ENCODE assay signal across 8 cellular contexts in genomic region chr12:56839489-56840442, GRCh38.
A peak's percentile ranks its signal among the peaks of the same experiment; 100 is the strongest.
DNase-seq lines count a peak whose midpoint lies in the region; ATAC-seq and TF ChIP-seq lines count a peak whose summit lies in the region.

No MANE protein-coding gene starts in this region.

- no peak overlapping the region for H2BK5ac ChIP-seq in IMR-90 (ENCODE audit: low read depth, low read length, poor library complexity, severe bottlenecking)

- H3K4me1 ChIP-seq in IMR-90 (ENCODE audit: control insufficient read depth, insufficient read depth, low read length): peaks cover 6% of the 10 kb centered on the region

- H3K4me3 Mint-ChIP-seq in osteocyte (ENCODE audit: unreplicated experiment): no peak overlapping the region

- peak; percentile 72 for ATAC-seq in IMR-90 (ENCODE audit: low read depth)
- no peak for ATAC-seq in GM18502 (IDR thresholded peaks at IDR 0.05; ENCODE audit: poor library complexity, unreplicated experiment)
- ATAC-seq in HG03196 (IDR thresholded peaks at IDR 0.05; ENCODE audit: unreplicated experiment): no peak

- H4K20me1 ChIP-seq in IMR-90 (ENCODE audit: insufficient read depth, low read length): no peaks in the 10 kb centered on the region

- POLR2A ChIA-PET in IMR-90 (lab: Charles Lee; ENCODE audit: unreplicated experiment): no interaction called here

- in situ Hi-C loops in G401 (cut with HindIII; ENCODE audit: low sequenced_read_pairs) (no loop called here), IMR-90 (cut with MboI; ENCODE audit: low sequenced_read_pairs) (no loop called here)

- H3K79me1 ChIP-seq in IMR-90 (ENCODE audit: low read depth in 1 of 2, low read length in 2 of 2): no peaks in the 10 kb centered on the region

- H4K91ac ChIP-seq in IMR-90 (ENCODE audit: insufficient read depth, low read depth, low read length): no peak overlapping the region

- H3K23ac ChIP-seq in IMR-90 (ENCODE audit: low read depth, low read length): no peak overlapping the region

- CTCF ChIA-PET in IMR-90 (lab: Yijun Ruan, JAX): interaction anchor here (0.6 to 1.5 kb wide), 6 partner anchors 9 to 149 kb away, joined by 3 to 6 read pairs (median 3); no protein-coding TSS in a partner anchor

- H3K9me3 ChIP-seq in IMR-90 (ENCODE audit: control insufficient read depth, insufficient read depth, low read length) (no peaks in the 10 kb centered on the region), WERI-Rb-1 (ENCODE audit: severe bottlenecking) (no peaks in the 10 kb centered on the region)

- peak overlapping the region; percentile 48 for H2AK9ac ChIP-seq in IMR-90 (replicated peaks; ENCODE audit: low read depth, low read length, poor library complexity)

- dilution Hi-C loops in IMR-90 (cut with HindIII; ENCODE audit: low sequenced_read_pairs, unreplicated experiment): no loop called here

- no peak overlapping the region for H3K14ac ChIP-seq in IMR-90 (replicated peaks; ENCODE audit: low read depth, low read length)

- H2BK120ac ChIP-seq in IMR-90 (ENCODE audit: low read depth, low read length): no peak overlapping the region

- peak; percentile 37 for TF ChIP-seq CTCF in IMR-90 (conservative IDR thresholded peaks at IDR 0.05; ENCODE audit: low read depth, low read length)
- TF ChIP-seq CTCF in WERI-Rb-1 (IDR thresholded peaks at IDR 0.05; ENCODE audit: low read depth, low read length): peak; percentile 89
- TF ChIP-seq CTCF in osteocyte (IDR thresholded peaks at IDR 0.05): peak; percentile 44

- no peak overlapping the region for H4K5ac ChIP-seq in IMR-90 (ENCODE audit: low read depth, low read length)

- H2AK5ac ChIP-seq in IMR-90 (ENCODE audit: low read depth, low read length): no peak overlapping the region

- H3K27me3 ChIP-seq in IMR-90 (ENCODE audit: control insufficient read depth, insufficient read depth, low read length) (peaks cover 12% of the 10 kb centered on the region), WERI-Rb-1 (ENCODE audit: insufficient read depth, low read depth, severe bottlenecking) (no peaks in the 10 kb centered on the region)

- H3K4me3 ChIP-seq in IMR-90 (ENCODE audit: insufficient read depth, low read depth, low read length) (no peak overlapping the region), WERI-Rb-1 (ENCODE audit: low read depth, low read length) (no peak overlapping the region)

- no peak overlapping the region for H3K56ac ChIP-seq in IMR-90 (ENCODE audit: extremely low read depth, insufficient read depth, low read length)

- no TSS peak for BruUV-seq in IMR-90 (replicated peaks; lab: Mats Ljungman, UMichigan)

- no peak overlapping the region for H2BK15ac ChIP-seq in IMR-90 (ENCODE audit: low read depth, low read length)

- intact Hi-C loops in IMR-90 (cut with micrococcal nuclease): loop anchor here (1.0 to 5.0 kb wide), 2 partner anchors 148 to 163 kb away; no protein-coding TSS in a partner anchor

- H4K8ac ChIP-seq in IMR-90 (ENCODE audit: low read depth in 2 of 2, low read length in 2 of 2): no peak overlapping the region

- H3K9ac ChIP-seq in IMR-90 (ENCODE audit: low read depth, low read length): no peak overlapping the region

- peak; percentile 45 for TF ChIP-seq RAD21 in IMR-90 (IDR thresholded peaks at IDR 0.05; ENCODE audit: low read length)

- H2AFZ ChIP-seq in IMR-90 (replicated peaks; ENCODE audit: low read length, poor library complexity): no peak overlapping the region

- H3K27ac Mint-ChIP-seq in osteocyte (ENCODE audit: unreplicated experiment): no peak overlapping the region

- H3K36me3 ChIP-seq in IMR-90 (ENCODE audit: control insufficient read depth, insufficient read depth, low read length): no peaks in the 10 kb centered on the region
- no peaks in the 10 kb centered on the region for H3K36me3 ChIP-seq in WERI-Rb-1

- H3K9me3 Mint-ChIP-seq in osteocyte (ENCODE audit: unreplicated experiment): no peaks in the 10 kb centered on the region

- TF ChIP-seq POLR2A in IMR-90 (IDR thresholded peaks at IDR 0.05; ENCODE audit: low read depth, low read length): no peak

- DNase-seq in G401 (ENCODE audit: low spot score) (peak; percentile 34), IMR-90 (peak; percentile 9), WERI-Rb-1 (peak; percentile 57), fibroblast of the conjunctiva (ENCODE audit: low read depth) (peak; percentile 10), osteocyte (ENCODE audit: extremely low spot score, unreplicated experiment) (no peak), epidermal melanocyte (ENCODE audit: insufficient read length, low spot score) (no peak)

- H3K4me1 Mint-ChIP-seq in osteocyte (ENCODE audit: unreplicated experiment): peaks cover 51% of the 10 kb centered on the region

- peaks cover 23% of the 10 kb centered on the region for H3K27me3 Mint-ChIP-seq in osteocyte (ENCODE audit: unreplicated experiment)

- H3K27ac ChIP-seq in IMR-90 (ENCODE audit: insufficient read depth, low read length) (no peak overlapping the region), WERI-Rb-1 (no peak overlapping the region)

- no peaks in the 10 kb centered on the region for H3K9me1 ChIP-seq in IMR-90 (ENCODE audit: insufficient read depth, low read length)

- no CpG with 5 or more reads among the region's 2 CpGs for WGBS in IMR-90 (ENCODE audit: extremely low coverage in 2 of 2, insufficient read length in 1 of 2), 2 experiments

- no peak overlapping the region for H3K18ac ChIP-seq in IMR-90 (ENCODE audit: low read depth, low read length)

- H3K36me3 Mint-ChIP-seq in osteocyte (ENCODE audit: unreplicated experiment): no peaks in the 10 kb centered on the region

- H3K4me2 ChIP-seq in IMR-90 (ENCODE audit: low read depth, low read length): no peak overlapping the region

- H3K4ac ChIP-seq in IMR-90 (ENCODE audit: low read depth, low read length): no peak overlapping the region

- no peak overlapping the region for H2BK20ac ChIP-seq in IMR-90 (ENCODE audit: low read depth, low read length)

TF ChIP-seq in IMR-90, 13 proteins besides CTCF, POLR2A, EP300 and RAD21:
- TF ChIP-seq MXI1 (IDR thresholded peaks at IDR 0.05; ENCODE audit: borderline replicate concordance, low read depth, low read length) (no peak), RFX5 (IDR thresholded peaks at IDR 0.05; ENCODE audit: low read depth, low read length) (no peak), NFE2L2 (IDR thresholded peaks at IDR 0.05; ENCODE audit: low read depth, low read length) (no peak), RCOR1 (IDR thresholded peaks at IDR 0.05; ENCODE audit: insufficient replicate concordance, low read length) (no peak), BHLHE40 (IDR thresholded peaks at IDR 0.05; ENCODE audit: low read depth, low read length) (no peak), CHD1 (IDR thresholded peaks at IDR 0.05; ENCODE audit: low read depth, low read length) (no peak)
- TF ChIP-seq, protein P1, sequence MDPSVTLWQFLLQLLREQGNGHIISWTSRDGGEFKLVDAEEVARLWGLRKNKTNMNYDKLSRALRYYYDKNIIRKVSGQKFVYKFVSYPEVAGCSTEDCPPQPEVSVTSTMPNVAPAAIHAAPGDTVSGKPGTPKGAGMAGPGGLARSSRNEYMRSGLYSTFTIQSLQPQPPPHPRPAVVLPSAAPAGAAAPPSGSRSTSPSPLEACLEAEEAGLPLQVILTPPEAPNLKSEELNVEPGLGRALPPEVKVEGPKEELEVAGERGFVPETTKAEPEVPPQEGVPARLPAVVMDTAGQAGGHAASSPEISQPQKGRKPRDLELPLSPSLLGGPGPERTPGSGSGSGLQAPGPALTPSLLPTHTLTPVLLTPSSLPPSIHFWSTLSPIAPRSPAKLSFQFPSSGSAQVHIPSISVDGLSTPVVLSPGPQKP (IDR thresholded peaks at IDR 0.05; ENCODE audit: borderline replicate concordance, low read depth, low read length): no peak
TF ChIP-seq in IMR-90: peak in this region for 0.

Comparison
In these comparisons a context has a peak if more than half of its experiments do, and no peak if none do; other contexts are left out.
1. DNase-seq: peak in G401 (single experiment), IMR-90 (single experiment), WERI-Rb-1 (single experiment) and fibroblast of the conjunctiva (single experiment); none in osteocyte (single experiment) and epidermal melanocyte (single experiment).
2. CTCF ChIP-seq: peak in every context shown above with its lines; median percentile 89 in WERI-Rb-1; 44 in osteocyte; 37 in IMR-90.